Comparison of ENCODE assay signal across 13 cellular contexts in the genomic region with DNA sequence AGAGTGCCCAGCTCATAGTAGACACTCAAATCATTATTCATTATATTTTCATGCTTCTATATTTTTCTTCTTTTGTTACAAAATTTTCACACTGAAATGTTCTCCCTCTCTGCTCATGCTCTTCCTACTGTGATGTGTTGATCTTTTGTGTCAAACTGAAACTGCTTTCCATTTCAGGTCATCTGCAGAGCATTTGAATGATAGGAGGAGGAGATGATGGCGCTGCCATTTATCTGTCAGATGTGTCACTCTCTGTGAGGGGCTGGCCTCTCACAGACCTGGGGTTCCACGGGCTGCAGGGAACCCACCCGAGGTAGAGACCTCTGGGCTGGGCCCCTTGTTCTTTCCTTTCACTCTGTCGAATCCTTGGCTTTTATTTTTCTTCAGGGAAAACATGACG.
DNase-seq lines count a peak whose midpoint lies in the region; ATAC-seq and TF ChIP-seq lines count a peak whose summit lies in the region.
"Had no signal": no experiment of that assay in that cellular context is flagged by ENCODE, and none has a peak within 500 bp of the region (broad histone marks: within the 10 kb centered on the region; RNA-seq: fewer than 3 reads in every experiment).

No MANE protein-coding gene starts in this region.

- H3K4me3 Mint-ChIP-seq in stimulated activated naive B cell treated with anti-CD40 and anti-IgM and Interleukin-4, amounts not matched to agents 10 μg/mL and 1 μg/mL and 100 μg/mL, for 72 hours: peak overlapping the region; percentile 19 to 48

- ATAC-seq in GM18867 (IDR thresholded peaks at IDR 0.05; ENCODE audit: unreplicated experiment): peak; percentile 46
- peak; percentile 55 for ATAC-seq in HG02973 (IDR thresholded peaks at IDR 0.05; ENCODE audit: unreplicated experiment)
- ATAC-seq in SK-N-SH treated with all-trans-retinoic acid at 6 μM for 48 hours: peak; percentile 16; the same call in 2 of the 3 replicates
- ATAC-seq in stimulated activated naive B cell treated with anti-CD40 and anti-IgM and Interleukin-4, amounts not matched to agents 10 μg/mL and 1 μg/mL and 100 μg/mL, for 72 hours (replicated peaks): peak; percentile 44 to 46
- ATAC-seq: right lobe of liver had no signal

- H3K27me3 Mint-ChIP-seq in stimulated activated naive B cell treated with anti-CD40 and anti-IgM and Interleukin-4, amounts not matched to agents 10 μg/mL and 1 μg/mL and 100 μg/mL, for 72 hours: no peaks in the 10 kb centered on the region

- H3K27ac Mint-ChIP-seq in stimulated activated naive B cell treated with anti-CD40 and anti-IgM and Interleukin-4, amounts not matched to agents 10 μg/mL and 1 μg/mL and 100 μg/mL, for 72 hours: peak overlapping the region; percentile 80

- H3K9me3 Mint-ChIP-seq in stimulated activated naive B cell treated with anti-CD40 and anti-IgM and Interleukin-4, amounts not matched to agents 10 μg/mL and 1 μg/mL and 100 μg/mL, for 72 hours: no peaks in the 10 kb centered on the region

- no peak for DNase-seq in stimulated activated naive B cell treated with anti-CD40 and anti-IgM and Interleukin-4, amounts not matched to agents 10 μg/mL and 1 μg/mL and 100 μg/mL, for 72 hours
- DNase-seq in NCI-H1694 (lab: John Stamatoyannopoulos, UW): no peak
- no peak for DNase-seq in activated CD4-positive, alpha-beta T cell treated with anti-CD3 and anti-CD28 coated beads, Interleukin-2, amount 50 U/mL, for 1 hour
- no peak for DNase-seq in stimulated activated CD4-positive, alpha-beta T cell treated with anti-CD3 and anti-CD28 coated beads, Interleukin-1b, Interleukin-23, amount 100 ng/mL, for 48 hours
- DNase-seq: anterior cingulate cortex, dermis blood vessel endothelial cell, NCI-H524 treated with DMSO at 0.1 percent for 48 hours, right lobe of liver, SIG-M5, thyroid gland had no signal

- no peaks in the 10 kb centered on the region for H3K36me3 Mint-ChIP-seq in stimulated activated naive B cell treated with anti-CD40 and anti-IgM and Interleukin-4, amounts not matched to agents 10 μg/mL and 1 μg/mL and 100 μg/mL, for 72 hours

- H3K4me1 Mint-ChIP-seq in stimulated activated naive B cell treated with anti-CD40 and anti-IgM and Interleukin-4, amounts not matched to agents 10 μg/mL and 1 μg/mL and 100 μg/mL, for 72 hours: peaks cover 15 to 31% of the 10 kb centered on the region in 2 donors

TF ChIP-seq in SK-N-SH treated with all-trans-retinoic acid at 6 μM for 48 hours, 23 proteins besides CTCF, POLR2A, EP300 and RAD21:
- TF ChIP-seq CSDC2 (CRISPR knock-in tag; IDR thresholded peaks at IDR 0.05) (no peak), OSR1 (CRISPR knock-in tag; IDR thresholded peaks at IDR 0.05) (no peak), ZC3H10 (CRISPR knock-in tag; IDR thresholded peaks at IDR 0.05) (no peak), PATZ1 (CRISPR knock-in tag; IDR thresholded peaks at IDR 0.05; ENCODE audit: borderline replicate concordance) (no peak), ARNTL (CRISPR knock-in tag; IDR thresholded peaks at IDR 0.05; ENCODE audit: borderline replicate concordance, low read depth) (no peak), TCF4 (CRISPR knock-in tag; IDR thresholded peaks at IDR 0.05; ENCODE audit: borderline replicate concordance) (no peak), PPARA (CRISPR knock-in tag; IDR thresholded peaks at IDR 0.05; ENCODE audit: borderline replicate concordance) (no peak), ZNF8 (CRISPR knock-in tag; IDR thresholded peaks at IDR 0.05) (no peak), ESRRG (CRISPR knock-in tag; IDR thresholded peaks at IDR 0.05) (no peak), ZNF565 (CRISPR knock-in tag; conservative IDR thresholded peaks at IDR 0.05; ENCODE audit: low read depth) (no peak), GLIS3 (CRISPR knock-in tag; IDR thresholded peaks at IDR 0.05) (no peak), TOX (CRISPR knock-in tag; IDR thresholded peaks at IDR 0.05; ENCODE audit: borderline replicate concordance) (no peak), ZFP3 (CRISPR knock-in tag; IDR thresholded peaks at IDR 0.05) (no peak), ZFP30 (CRISPR knock-in tag; IDR thresholded peaks at IDR 0.05) (no peak), ISL1 (CRISPR knock-in tag; IDR thresholded peaks at IDR 0.05) (no peak), BACH2 (CRISPR knock-in tag; IDR thresholded peaks at IDR 0.05; ENCODE audit: borderline replicate concordance) (no peak), ZNF70 (CRISPR knock-in tag; IDR thresholded peaks at IDR 0.05) (no peak), SNAI2 (CRISPR knock-in tag; IDR thresholded peaks at IDR 0.05) (no peak), RARB (CRISPR knock-in tag; IDR thresholded peaks at IDR 0.05) (no peak)
- TF ChIP-seq, protein P1, sequence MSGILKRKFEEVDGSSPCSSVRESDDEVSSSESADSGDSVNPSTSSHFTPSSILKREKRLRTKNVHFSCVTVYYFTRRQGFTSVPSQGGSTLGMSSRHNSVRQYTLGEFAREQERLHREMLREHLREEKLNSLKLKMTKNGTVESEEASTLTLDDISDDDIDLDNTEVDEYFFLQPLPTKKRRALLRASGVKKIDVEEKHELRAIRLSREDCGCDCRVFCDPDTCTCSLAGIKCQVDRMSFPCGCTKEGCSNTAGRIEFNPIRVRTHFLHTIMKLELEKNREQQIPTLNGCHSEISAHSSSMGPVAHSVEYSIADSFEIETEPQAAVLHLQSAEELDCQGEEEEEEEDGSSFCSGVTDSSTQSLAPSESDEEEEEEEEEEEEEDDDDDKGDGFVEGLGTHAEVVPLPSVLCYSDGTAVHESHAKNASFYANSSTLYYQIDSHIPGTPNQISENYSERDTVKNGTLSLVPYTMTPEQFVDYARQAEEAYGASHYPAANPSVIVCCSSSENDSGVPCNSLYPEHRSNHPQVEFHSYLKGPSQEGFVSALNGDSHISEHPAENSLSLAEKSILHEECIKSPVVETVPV (CRISPR knock-in tag; IDR thresholded peaks at IDR 0.05): no peak
